In genomic region chr3:126716057-126716456, GRCh38 we compare ENCODE assay signal across 19 cellular contexts. TPM values are rescaled to one million over a fixed set of nuclear protein-coding genes. Genes with fewer than 3 reads are reported as not detected.
A peak's percentile ranks its signal among the peaks of the same experiment; 100 is the strongest.
DNase-seq lines count a peak whose midpoint lies in the region; ATAC-seq and TF ChIP-seq lines count a peak whose summit lies in the region.
"Had no signal": no experiment of that assay in that cellular context is flagged by ENCODE, and none has a peak within 500 bp of the region (broad histone marks: within the 10 kb centered on the region; RNA-seq: fewer than 3 reads in every experiment).

No MANE protein-coding gene starts in this region.

- no peak overlapping the region for H2AK5ac ChIP-seq in neuronal stem cell (ENCODE audit: low read depth, low read length)

- no peak for TF ChIP-seq POLR2A in spleen (IDR thresholded peaks at IDR 0.05)

- TF ChIP-seq CTCF in coronary artery (IDR thresholded peaks at IDR 0.05) = no peak
- TF ChIP-seq CTCF in upper lobe of right lung (IDR thresholded peaks at IDR 0.05) = no peak
- no peak for TF ChIP-seq CTCF in spleen (IDR thresholded peaks at IDR 0.05 in 8 of 11, conservative IDR thresholded peaks at IDR 0.05 in 3 of 11)

- peak; percentile 73 for ATAC-seq in upper lobe of right lung
- ATAC-seq: A549, HCT116 had no signal

- no CpG with 5 or more reads among the region's 7 CpGs for WGBS in neuronal stem cell (ENCODE audit: extremely low coverage in 2 of 2, insufficient read length in 2 of 2, insufficient replicate concordance in 1 of 2), 2 donors
- WGBS in spleen, 5 donors = 83 to 89% (median 85%) methylated on average over 7 of the region's 7 CpGs

- intact Hi-C loops in upper lobe of right lung (cut with DNase I) (no loop called here), spleen (cut with DNase I; ENCODE audit: low total_unique reads) (no loop called here)

- H3K27ac ChIP-seq in coronary artery (no peak overlapping the region), neuronal stem cell (replicated peaks; ENCODE audit: low read length) (no peak overlapping the region), upper lobe of right lung (no peak overlapping the region), spleen (no peak overlapping the region)
- H3K27ac ChIP-seq: 22Rv1, A549, C4-2B had no signal

- no peaks in the 10 kb centered on the region for H3K27me3 Mint-ChIP-seq in activated CD4-positive, alpha-beta T cell treated with anti-CD3 and anti-CD28 coated beads, Interleukin-2, amount 10 ng/mL, durations not matched to agents 7 days and 5 days
- H3K27me3 Mint-ChIP-seq: CD4-positive, alpha-beta T cell had no signal

- no peaks in the 10 kb centered on the region for H3K9me3 Mint-ChIP-seq in activated CD4-positive, alpha-beta T cell treated with anti-CD3 and anti-CD28 coated beads, Interleukin-2, amount 10 ng/mL, durations not matched to agents 7 days and 5 days
- H3K9me3 Mint-ChIP-seq: CD4-positive, alpha-beta T cell had no signal

- H3K27ac Mint-ChIP-seq in activated CD4-positive, alpha-beta T cell treated with anti-CD3 and anti-CD28 coated beads, Interleukin-2, amount 10 ng/mL, durations not matched to agents 7 days and 5 days = peak overlapping the region; percentile 0
- H3K27ac Mint-ChIP-seq: CD4-positive, alpha-beta T cell had no signal

- no peak for DNase-seq in activated CD4-positive, alpha-beta T cell treated with anti-CD3 and anti-CD28 coated beads, Interleukin-2, amount 10 ng/mL, durations not matched to agents 7 days and 5 days
- no peak for DNase-seq in activated CD4-positive, alpha-beta T cell treated with anti-CD3 and anti-CD28 coated beads for 1 hour
- DNase-seq in coronary artery (ENCODE audit: low spot score) = peak; percentile 17
- DNase-seq in neuronal stem cell (ENCODE audit: low spot score) = no peak
- DNase-seq in upper lobe of right lung = no peak
- no peak for DNase-seq in globus pallidus (ENCODE audit: low spot score)
- no peak for DNase-seq in SKM-1 treated with dmso at 0.1 percent for 144 hours (lab: John Stamatoyannopoulos, UW; ENCODE audit: unreplicated experiment)
- DNase-seq in spleen = no peak
- DNase-seq: AML-193; CD4-positive, alpha-beta T cell; DMS153; DMS79; GF-D8; GOT3; H7 had no signal

- H3K79me1 ChIP-seq in neuronal stem cell (ENCODE audit: low read depth, low read length) = peaks cover 5% of the 10 kb centered on the region

- H3K4me1 Mint-ChIP-seq in activated CD4-positive, alpha-beta T cell treated with anti-CD3 and anti-CD28 coated beads, Interleukin-2, amount 10 ng/mL, durations not matched to agents 7 days and 5 days = no peaks in the 10 kb centered on the region

- no peak overlapping the region for H2BK120ac ChIP-seq in neuronal stem cell (ENCODE audit: low read depth, low read length)

- H2AFZ ChIP-seq in neuronal stem cell (ENCODE audit: low read length) = no peak overlapping the region

- no peak overlapping the region for H3K4ac ChIP-seq in neuronal stem cell (ENCODE audit: low read length)

- no peak overlapping the region for H3K4me3 Mint-ChIP-seq in activated CD4-positive, alpha-beta T cell treated with anti-CD3 and anti-CD28 coated beads, Interleukin-2, amount 10 ng/mL, durations not matched to agents 7 days and 5 days
- H3K4me3 Mint-ChIP-seq: CD4-positive, alpha-beta T cell had no signal

- H3K36me3 Mint-ChIP-seq in activated CD4-positive, alpha-beta T cell treated with anti-CD3 and anti-CD28 coated beads, Interleukin-2, amount 10 ng/mL, durations not matched to agents 7 days and 5 days (ENCODE audit: low read depth) = no peaks in the 10 kb centered on the region

- no peaks in the 10 kb centered on the region for H3K27me3 ChIP-seq in neuronal stem cell (ENCODE audit: control insufficient read depth in 3 of 3, insufficient read depth in 3 of 3, low read depth in 1 of 3, low read length in 3 of 3)
- no peaks in the 10 kb centered on the region for H3K27me3 ChIP-seq in upper lobe of right lung
- H3K27me3 ChIP-seq in spleen (replicated peaks in 1 of 7) = no peaks in the 10 kb centered on the region

- H3K36me3 ChIP-seq in neuronal stem cell (replicated peaks in 1 of 2; ENCODE audit: control insufficient read depth in 2 of 2, insufficient read depth in 2 of 2, low read length in 2 of 2) = no peaks in the 10 kb centered on the region
- no peaks in the 10 kb centered on the region for H3K36me3 ChIP-seq in upper lobe of right lung
- no peaks in the 10 kb centered on the region for H3K36me3 ChIP-seq in spleen

- POLR2A ChIA-PET in activated CD4-positive, alpha-beta T cell treated with anti-CD3 and anti-CD28 coated beads, Interleukin-2, amount 10 ng/mL, durations not matched to agents 7 days and 5 days (lab: Charles Lee) = no interaction called here

- H4K8ac ChIP-seq in neuronal stem cell (ENCODE audit: low read depth, low read length) = no peak overlapping the region

- H3K4me1 ChIP-seq in neuronal stem cell (ENCODE audit: control insufficient read depth in 2 of 2, insufficient read depth in 1 of 2, low read depth in 1 of 2, low read length in 2 of 2) = peaks cover 2 to 6% of the 10 kb centered on the region in 2 donors
- H3K4me1 ChIP-seq in upper lobe of right lung = no peaks in the 10 kb centered on the region
- peaks cover 0 to 11% (median 0%) of the 10 kb centered on the region in 6 donors for H3K4me1 ChIP-seq in spleen
- H3K4me1 ChIP-seq: A549 had no signal

- H4K91ac ChIP-seq in neuronal stem cell (ENCODE audit: low read depth, low read length, poor library complexity) = no peak overlapping the region

- H2BK12ac ChIP-seq in neuronal stem cell (ENCODE audit: low read length) = no peak overlapping the region

- H3K23ac ChIP-seq in neuronal stem cell (ENCODE audit: low read depth, low read length, poor library complexity) = no peak overlapping the region

- peak overlapping the region; percentile 83 for H3K14ac ChIP-seq in neuronal stem cell (ENCODE audit: low read length)

- no peak overlapping the region for H3K9ac ChIP-seq in neuronal stem cell (ENCODE audit: low read depth, low read length, poor library complexity)

- no peak overlapping the region for H2BK15ac ChIP-seq in neuronal stem cell (ENCODE audit: low read length)

- CTCF ChIA-PET in activated CD4-positive, alpha-beta T cell treated with anti-CD3 and anti-CD28 coated beads, Interleukin-2, amount 10 ng/mL, durations not matched to agents 7 days and 5 days (lab: Charles Lee) = no interaction called here

- no peaks in the 10 kb centered on the region for H3K9me3 ChIP-seq in neuronal stem cell (replicated peaks in 1 of 2; ENCODE audit: control insufficient read depth in 2 of 2, insufficient read depth in 1 of 2, low read depth in 1 of 2, low read length in 2 of 2)
- no peaks in the 10 kb centered on the region for H3K9me3 ChIP-seq in upper lobe of right lung
- H3K9me3 ChIP-seq in spleen = no peaks in the 10 kb centered on the region
- H3K9me3 ChIP-seq: A549 had no signal

- no peak overlapping the region for H3K4me2 ChIP-seq in neuronal stem cell (ENCODE audit: insufficient read depth, low read length, poor library complexity, severe bottlenecking)
- H3K4me2 ChIP-seq: A549 had no signal

- H3K4me3 ChIP-seq in coronary artery (no peak overlapping the region), neuronal stem cell (ENCODE audit: low read length in 2 of 2) (no peak overlapping the region), upper lobe of right lung (no peak overlapping the region), spleen (no peak overlapping the region)
- H3K4me3 ChIP-seq: A549 had no signal

- H2BK5ac ChIP-seq in neuronal stem cell (ENCODE audit: low read length) = no peak overlapping the region

- peak overlapping the region; percentile 68 for H3K18ac ChIP-seq in neuronal stem cell (ENCODE audit: low read length)

RNA-seq across cellular contexts. Expression of gene CHCHD6, which starts 12.0 kb away (rescaled TPM):
- total RNA-seq in activated CD4-positive, alpha-beta T cell treated with anti-CD3 and anti-CD28 coated beads, Interleukin-2, amount 10 ng/mL, durations not matched to agents 7 days and 5 days = 1 to 10 TPM; 5.4 to 7.4 TPM
- polyA plus RNA-seq in neuronal stem cell (2013, experiment 1 of 2) = 38.4 TPM
- 38.2 TPM for polyA plus RNA-seq in neuronal stem cell (2013, experiment 2 of 2)
- total RNA-seq in upper lobe of right lung (17.1 TPM), spleen (10 to 100 TPM in 4 of 7 donors, 1 to 10 TPM in 3; 6.3 to 14.6 (median 10.3) TPM)
- 10 to 100 TPM; 13.1 to 39.1 (median 17.9) TPM for polyA plus RNA-seq in spleen
